ENCODE assay signal across 1 cellular context in genomic region chr19:39599116-39599515, GRCh38.
TF ChIP-seq lines count a peak whose summit lies in the region.

No MANE protein-coding gene starts in this region.

TF ChIP-seq in K562, 482 proteins besides CTCF, POLR2A, EP300 and RAD21 (continued from another document):
- TF ChIP-seq HINFP (tag; conservative IDR thresholded peaks at IDR 0.05; ENCODE audit: low read depth): no peak
- TF ChIP-seq ZNF780A (CRISPR knock-in tag; IDR thresholded peaks at IDR 0.05): no peak
- TF ChIP-seq ZZZ3 (IDR thresholded peaks at IDR 0.05): no peak
- TF ChIP-seq FOS (IDR thresholded peaks at IDR 0.05; ENCODE audit: extremely low read depth, insufficient read length): no peak
- no peak for TF ChIP-seq CREB1 (IDR thresholded peaks at IDR 0.05)
- no peak for TF ChIP-seq CREB1 (CRISPR knock-in tag; IDR thresholded peaks at IDR 0.05)
- TF ChIP-seq FUS (optimal IDR thresholded peaks at IDR 0.05; ENCODE audit: low read depth, low read length): no peak
- TF ChIP-seq CREB5 (CRISPR knock-in tag; IDR thresholded peaks at IDR 0.05): no peak
- no peak for TF ChIP-seq XRCC5 (IDR thresholded peaks at IDR 0.05; ENCODE audit: low read depth, low read length)
TF ChIP-seq in K562: peak in this region for 6.
